ENCODE assay signal across 19 cellular contexts in the genomic region with DNA sequence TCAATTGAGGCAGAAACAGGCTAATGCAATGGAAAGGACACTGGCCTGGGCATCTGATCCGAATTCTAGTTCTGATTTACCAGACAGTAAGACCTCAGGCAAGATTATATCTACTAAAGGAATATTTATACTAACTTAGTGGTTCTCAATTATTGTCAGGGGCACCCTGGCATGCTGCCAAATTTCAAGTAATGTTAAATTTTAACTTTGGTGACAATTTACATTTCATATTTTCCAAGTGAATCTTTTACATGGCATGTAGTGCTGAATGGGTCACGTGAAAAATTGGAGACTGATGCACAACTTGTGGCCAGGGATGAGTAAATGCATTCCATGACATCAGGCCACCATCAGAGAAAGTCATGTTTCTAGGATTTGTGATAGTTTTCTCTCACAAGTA.
DNase-seq lines count a peak whose midpoint lies in the region; ATAC-seq and TF ChIP-seq lines count a peak whose summit lies in the region.
"Had no signal": no experiment of that assay in that cellular context is flagged by ENCODE, and none has a peak within 500 bp of the region (broad histone marks: within the 10 kb centered on the region; RNA-seq: fewer than 3 reads in every experiment).

No MANE protein-coding gene starts in this region.

- DNase-seq in EH (ENCODE audit: low read depth), result peak; percentile 41
- DNase-seq in ELR (ENCODE audit: low read depth), result peak; percentile 17
- DNase-seq in RKO (ENCODE audit: low spot score), result peak; percentile 3
- peak; percentile 14 for DNase-seq in fibroblast of mammary gland (ENCODE audit: low read depth)
- no peak for DNase-seq in DMS79 treated with DMSO at 0.1 percent for 48 hours (lab: John Stamatoyannopoulos, UW)
- no peak for DNase-seq in Calu3
- DNase-seq in left lung, result no peak
- DNase-seq: Caco-2; CD8-positive, alpha-beta memory T cell; DMS 273 treated with DMSO at 0.1 percent for 48 hours; GF-D8; GOT3; HFFc6; IMR-90; KG1 had no signal

- BruUV-seq in Calu3 (replicated peaks; lab: Mats Ljungman, UMichigan), result no TSS peak

- H3K27me3 Mint-ChIP-seq in Calu3 (ENCODE audit: unreplicated experiment), result no peaks in the 10 kb centered on the region

- H3K9me3 Mint-ChIP-seq in Calu3 (ENCODE audit: low read depth, unreplicated experiment), result no peaks in the 10 kb centered on the region
- H3K9me3 Mint-ChIP-seq: HFFc6 had no signal

- H3K36me3 Mint-ChIP-seq in Calu3 (ENCODE audit: insufficient read depth, unreplicated experiment), result no peaks in the 10 kb centered on the region
- H3K36me3 Mint-ChIP-seq: CD14-positive monocyte; CD8-positive, alpha-beta memory T cell had no signal

- H3K36me3 ChIP-seq in left lung, result no peaks in the 10 kb centered on the region
- H3K36me3 ChIP-seq: HAP-1 had no signal

- ATAC-seq in left lung, result no peak
- ATAC-seq: A549 had no signal

- H3K9me3 ChIP-seq in left lung, result no peaks in the 10 kb centered on the region
- H3K9me3 ChIP-seq: A549, Caco-2, HAP-1 had no signal

- no peak overlapping the region for H3K4me3 Mint-ChIP-seq in Calu3 (ENCODE audit: low read depth, unreplicated experiment)
- H3K4me3 Mint-ChIP-seq: CD14-positive monocyte; CD8-positive, alpha-beta memory T cell; HFFc6 had no signal

- no peak overlapping the region for H3K27ac Mint-ChIP-seq in Calu3 (ENCODE audit: unreplicated experiment)
- H3K27ac Mint-ChIP-seq: CD14-positive monocyte; CD8-positive, alpha-beta memory T cell; HFFc6 had no signal

- H3K27ac ChIP-seq in left lung, result no peak overlapping the region
- H3K27ac ChIP-seq: A549, HL-60 had no signal

- H3K4me1 ChIP-seq in left lung, result no peaks in the 10 kb centered on the region
- H3K4me1 ChIP-seq: A549, Caco-2, HAP-1 had no signal

- no peaks in the 10 kb centered on the region for H3K27me3 ChIP-seq in left lung

- CTCF ChIA-PET in Calu3 (lab: Charles Lee), result no interaction called here

- H3K4me1 Mint-ChIP-seq in Calu3 (ENCODE audit: low read depth, unreplicated experiment), result no peaks in the 10 kb centered on the region
- H3K4me1 Mint-ChIP-seq: CD14-positive monocyte; CD8-positive, alpha-beta memory T cell had no signal

- intact Hi-C loops in Calu3 (cut with micrococcal nuclease; ENCODE audit: unreplicated experiment) (no loop called here), left lung (cut with DNase I) (no loop called here)

- no peak for TF ChIP-seq CTCF in fibroblast of mammary gland (conservative IDR thresholded peaks at IDR 0.05; ENCODE audit: control insufficient read depth, insufficient read depth, low read depth, low read length)
- no peak for TF ChIP-seq CTCF in Calu3 (IDR thresholded peaks at IDR 0.05; ENCODE audit: unreplicated experiment)
- TF ChIP-seq CTCF in left lung (IDR thresholded peaks at IDR 0.05), result no peak

- H3K4me3 ChIP-seq in fibroblast of mammary gland (ENCODE audit: control insufficient read depth, low read depth, low read length) (no peak overlapping the region), left lung (no peak overlapping the region)
- H3K4me3 ChIP-seq: A549, HAP-1 had no signal

Comparison
In these comparisons a context has a peak if more than half of its experiments do, and no peak if none do; other contexts are left out.
1. DNase-seq: peak in EH (single experiment), ELR (single experiment), RKO (single experiment) and fibroblast of mammary gland (single experiment); none in DMS79 treated with DMSO at 0.1 percent for 48 hours (single experiment), Calu3 (single experiment) and left lung (0 of 2).